Comparison of ENCODE assay signal across 2 cellular contexts in the genomic region with DNA sequence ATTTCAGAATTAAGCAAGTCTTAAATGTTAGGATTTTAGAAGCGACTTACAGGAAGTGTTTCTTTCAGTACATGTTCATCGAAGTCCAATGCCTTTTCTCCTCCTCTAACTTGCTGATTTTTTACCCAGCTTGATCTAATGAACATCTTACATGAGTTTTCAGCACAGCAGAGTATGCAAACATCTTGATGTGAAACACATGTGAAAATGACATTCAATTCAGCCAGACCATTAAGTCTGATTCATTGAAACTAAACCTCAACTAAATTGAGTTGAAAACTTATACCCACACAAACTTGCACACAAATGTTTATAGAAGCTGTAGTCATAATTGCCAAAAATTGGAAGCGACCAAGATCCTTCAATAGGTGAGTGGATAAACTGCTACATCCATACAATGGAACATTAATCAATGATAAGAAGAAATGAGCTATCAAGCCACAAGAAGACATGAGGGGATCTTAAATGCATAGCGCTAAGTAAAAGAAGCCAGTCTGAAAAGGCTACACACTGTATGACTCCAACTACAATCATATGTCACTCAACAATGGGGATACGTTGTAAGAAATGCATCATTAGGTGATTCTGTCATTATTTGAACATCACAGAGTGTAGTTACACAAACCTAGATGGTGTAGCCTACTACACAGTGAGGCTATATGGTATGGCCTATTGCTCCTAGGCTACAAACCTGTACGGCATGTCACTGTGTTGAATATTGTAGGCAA.
TF ChIP-seq lines count a peak whose summit lies in the region.

No MANE protein-coding gene starts in this region.

TF ChIP-seq in HepG2, 621 proteins besides CTCF, POLR2A, EP300 and RAD21:
- TF ChIP-seq, protein P1, sequence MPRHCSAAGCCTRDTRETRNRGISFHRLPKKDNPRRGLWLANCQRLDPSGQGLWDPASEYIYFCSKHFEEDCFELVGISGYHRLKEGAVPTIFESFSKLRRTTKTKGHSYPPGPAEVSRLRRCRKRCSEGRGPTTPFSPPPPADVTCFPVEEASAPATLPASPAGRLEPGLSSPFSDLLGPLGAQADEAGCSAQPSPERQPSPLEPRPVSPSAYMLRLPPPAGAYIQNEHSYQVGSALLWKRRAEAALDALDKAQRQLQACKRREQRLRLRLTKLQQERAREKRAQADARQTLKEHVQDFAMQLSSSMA (CRISPR knock-in tag; IDR thresholded peaks at IDR 0.05) = no peak
- TF ChIP-seq, protein P2, sequence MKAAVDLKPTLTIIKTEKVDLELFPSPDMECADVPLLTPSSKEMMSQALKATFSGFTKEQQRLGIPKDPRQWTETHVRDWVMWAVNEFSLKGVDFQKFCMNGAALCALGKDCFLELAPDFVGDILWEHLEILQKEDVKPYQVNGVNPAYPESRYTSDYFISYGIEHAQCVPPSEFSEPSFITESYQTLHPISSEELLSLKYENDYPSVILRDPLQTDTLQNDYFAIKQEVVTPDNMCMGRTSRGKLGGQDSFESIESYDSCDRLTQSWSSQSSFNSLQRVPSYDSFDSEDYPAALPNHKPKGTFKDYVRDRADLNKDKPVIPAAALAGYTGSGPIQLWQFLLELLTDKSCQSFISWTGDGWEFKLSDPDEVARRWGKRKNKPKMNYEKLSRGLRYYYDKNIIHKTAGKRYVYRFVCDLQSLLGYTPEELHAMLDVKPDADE (CRISPR knock-in tag; IDR thresholded peaks at IDR 0.05) = no peak
- TF ChIP-seq, protein P3, sequence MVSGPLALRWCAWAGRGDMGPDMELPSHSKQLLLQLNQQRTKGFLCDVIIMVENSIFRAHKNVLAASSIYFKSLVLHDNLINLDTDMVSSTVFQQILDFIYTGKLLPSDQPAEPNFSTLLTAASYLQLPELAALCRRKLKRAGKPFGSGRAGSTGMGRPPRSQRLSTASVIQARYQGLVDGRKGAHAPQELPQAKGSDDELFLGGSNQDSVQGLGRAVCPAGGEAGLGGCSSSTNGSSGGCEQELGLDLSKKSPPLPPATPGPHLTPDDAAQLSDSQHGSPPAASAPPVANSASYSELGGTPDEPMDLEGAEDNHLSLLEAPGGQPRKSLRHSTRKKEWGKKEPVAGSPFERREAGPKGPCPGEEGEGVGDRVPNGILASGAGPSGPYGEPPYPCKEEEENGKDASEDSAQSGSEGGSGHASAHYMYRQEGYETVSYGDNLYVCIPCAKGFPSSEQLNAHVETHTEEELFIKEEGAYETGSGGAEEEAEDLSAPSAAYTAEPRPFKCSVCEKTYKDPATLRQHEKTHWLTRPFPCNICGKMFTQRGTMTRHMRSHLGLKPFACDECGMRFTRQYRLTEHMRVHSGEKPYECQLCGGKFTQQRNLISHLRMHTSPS (CRISPR knock-in tag; IDR thresholded peaks at IDR 0.05; ENCODE audit: low read depth) = no peak
- TF ChIP-seq, protein P4, sequence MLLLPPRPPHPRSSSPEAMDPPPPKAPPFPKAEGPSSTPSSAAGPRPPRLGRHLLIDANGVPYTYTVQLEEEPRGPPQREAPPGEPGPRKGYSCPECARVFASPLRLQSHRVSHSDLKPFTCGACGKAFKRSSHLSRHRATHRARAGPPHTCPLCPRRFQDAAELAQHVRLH (CRISPR knock-in tag; IDR thresholded peaks at IDR 0.05; ENCODE audit: borderline replicate concordance, low read depth) = no peak
- TF ChIP-seq AHR (CRISPR knock-in tag; IDR thresholded peaks at IDR 0.05) (no peak), TARDBP (CRISPR knock-in tag; IDR thresholded peaks at IDR 0.05) (no peak), KMT2B (CRISPR knock-in tag; IDR thresholded peaks at IDR 0.05) (no peak), TCF12 (IDR thresholded peaks at IDR 0.05) (no peak), TCF12 (CRISPR knock-in tag; IDR thresholded peaks at IDR 0.05) (no peak)

TF ChIP-seq in SK-N-SH treated with all-trans-retinoic acid at 6 μM for 48 hours, 23 proteins besides CTCF, POLR2A, EP300 and RAD21:
- TF ChIP-seq OSR1 (CRISPR knock-in tag; IDR thresholded peaks at IDR 0.05) (no peak), ZNF70 (CRISPR knock-in tag; IDR thresholded peaks at IDR 0.05) (no peak), GLIS3 (CRISPR knock-in tag; IDR thresholded peaks at IDR 0.05) (no peak), ESRRG (CRISPR knock-in tag; IDR thresholded peaks at IDR 0.05) (no peak), PPARA (CRISPR knock-in tag; IDR thresholded peaks at IDR 0.05; ENCODE audit: borderline replicate concordance) (no peak)
- TF ChIP-seq, protein P5, sequence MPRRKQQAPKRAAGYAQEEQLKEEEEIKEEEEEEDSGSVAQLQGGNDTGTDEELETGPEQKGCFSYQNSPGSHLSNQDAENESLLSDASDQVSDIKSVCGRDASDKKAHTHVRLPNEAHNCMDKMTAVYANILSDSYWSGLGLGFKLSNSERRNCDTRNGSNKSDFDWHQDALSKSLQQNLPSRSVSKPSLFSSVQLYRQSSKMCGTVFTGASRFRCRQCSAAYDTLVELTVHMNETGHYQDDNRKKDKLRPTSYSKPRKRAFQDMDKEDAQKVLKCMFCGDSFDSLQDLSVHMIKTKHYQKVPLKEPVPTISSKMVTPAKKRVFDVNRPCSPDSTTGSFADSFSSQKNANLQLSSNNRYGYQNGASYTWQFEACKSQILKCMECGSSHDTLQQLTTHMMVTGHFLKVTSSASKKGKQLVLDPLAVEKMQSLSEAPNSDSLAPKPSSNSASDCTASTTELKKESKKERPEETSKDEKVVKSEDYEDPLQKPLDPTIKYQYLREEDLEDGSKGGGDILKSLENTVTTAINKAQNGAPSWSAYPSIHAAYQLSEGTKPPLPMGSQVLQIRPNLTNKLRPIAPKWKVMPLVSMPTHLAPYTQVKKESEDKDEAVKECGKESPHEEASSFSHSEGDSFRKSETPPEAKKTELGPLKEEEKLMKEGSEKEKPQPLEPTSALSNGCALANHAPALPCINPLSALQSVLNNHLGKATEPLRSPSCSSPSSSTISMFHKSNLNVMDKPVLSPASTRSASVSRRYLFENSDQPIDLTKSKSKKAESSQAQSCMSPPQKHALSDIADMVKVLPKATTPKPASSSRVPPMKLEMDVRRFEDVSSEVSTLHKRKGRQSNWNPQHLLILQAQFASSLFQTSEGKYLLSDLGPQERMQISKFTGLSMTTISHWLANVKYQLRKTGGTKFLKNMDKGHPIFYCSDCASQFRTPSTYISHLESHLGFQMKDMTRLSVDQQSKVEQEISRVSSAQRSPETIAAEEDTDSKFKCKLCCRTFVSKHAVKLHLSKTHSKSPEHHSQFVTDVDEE (CRISPR knock-in tag; IDR thresholded peaks at IDR 0.05) = no peak
TF ChIP-seq in SK-N-SH treated with all-trans-retinoic acid at 6 μM for 48 hours: peak in this region for 0.
